Comparison of ENCODE assay signal across 8 cellular contexts in genomic region chr4:44679060-44679459, GRCh38. TPM values are rescaled to one million over a fixed set of nuclear protein-coding genes. Genes with fewer than 3 reads are reported as not detected.
DNase-seq lines count a peak whose midpoint lies in the region; ATAC-seq and TF ChIP-seq lines count a peak whose summit lies in the region.

No MANE protein-coding gene starts in this region.

- peak; percentile 13 for ATAC-seq in GM18508 (IDR thresholded peaks at IDR 0.05; ENCODE audit: insufficient read depth, unreplicated experiment)
- ATAC-seq in HG03342 (IDR thresholded peaks at IDR 0.05; ENCODE audit: unreplicated experiment): peak; percentile 6
- ATAC-seq in GM21529 (IDR thresholded peaks at IDR 0.05; ENCODE audit: unreplicated experiment): no peak

- H3K4me3 ChIP-seq in muscle layer of colon (ENCODE audit: low read depth in 1 of 2, low read length in 2 of 2): peak overlapping the region; percentile 84 to 88

- H3K27ac Mint-ChIP-seq in brain: peak overlapping the region; percentile 96 to 99 (median 97)

- H3K4me3 Mint-ChIP-seq in brain: peak overlapping the region; percentile 92 to 98 (median 95)

- H3K9ac ChIP-seq in muscle layer of colon (ENCODE audit: low read length): peak overlapping the region; percentile 81

- peaks cover 10% of the 10 kb centered on the region for H3K36me3 ChIP-seq in muscle layer of colon (ENCODE audit: insufficient read depth, low read length)

- DNase-seq in ecto neural progenitor cell (ENCODE audit: low spot score) (no peak), foreskin melanocyte (no peak), NCI-H1092 treated with DMSO at 0.1 percent for 48 hours (lab: John Stamatoyannopoulos, UW) (no peak)

- no peaks in the 10 kb centered on the region for H3K9me3 Mint-ChIP-seq in brain

- peaks cover 4% of the 10 kb centered on the region for H3K27me3 Mint-ChIP-seq in brain

- H3K36me3 Mint-ChIP-seq in brain: peaks cover 2% of the 10 kb centered on the region

- no peak for TF ChIP-seq CTCF in brain (conservative IDR thresholded peaks at IDR 0.05)

- no peaks in the 10 kb centered on the region for H3K9me3 ChIP-seq in muscle layer of colon (ENCODE audit: low read length)

- H3K4me1 ChIP-seq in muscle layer of colon (ENCODE audit: insufficient read depth, low read length): peaks cover 11% of the 10 kb centered on the region

- H3K27ac ChIP-seq in muscle layer of colon (ENCODE audit: low read depth, low read length): peak overlapping the region; percentile 62

- H3K27me3 ChIP-seq in muscle layer of colon (ENCODE audit: control insufficient read depth in 1 of 2, insufficient read depth in 2 of 2, low read length in 2 of 2): no peaks in the 10 kb centered on the region

- H3K4me1 Mint-ChIP-seq in brain: peaks cover 46% of the 10 kb centered on the region

RNA-seq across cellular contexts. Expression of gene GUF1, which starts 0.8 kb away (rescaled TPM):
- 10.8 TPM for polyA plus RNA-seq in brain (ENCODE audit: insufficient read depth, low read depth, low replicate concordance)

RNA-seq across cellular contexts. Expression of gene YIPF7, which starts 27.6 kb away (rescaled TPM):
- polyA plus RNA-seq in brain (ENCODE audit: insufficient read depth, low read depth, low replicate concordance): not detected

RNA-seq across cellular contexts. Expression of gene GNPDA2, which starts 47.3 kb away (rescaled TPM):
- polyA plus RNA-seq in brain (ENCODE audit: insufficient read depth, low read depth, low replicate concordance): 7.9 TPM
